ENCODE assay signal across 16 cellular contexts in the genomic region with DNA sequence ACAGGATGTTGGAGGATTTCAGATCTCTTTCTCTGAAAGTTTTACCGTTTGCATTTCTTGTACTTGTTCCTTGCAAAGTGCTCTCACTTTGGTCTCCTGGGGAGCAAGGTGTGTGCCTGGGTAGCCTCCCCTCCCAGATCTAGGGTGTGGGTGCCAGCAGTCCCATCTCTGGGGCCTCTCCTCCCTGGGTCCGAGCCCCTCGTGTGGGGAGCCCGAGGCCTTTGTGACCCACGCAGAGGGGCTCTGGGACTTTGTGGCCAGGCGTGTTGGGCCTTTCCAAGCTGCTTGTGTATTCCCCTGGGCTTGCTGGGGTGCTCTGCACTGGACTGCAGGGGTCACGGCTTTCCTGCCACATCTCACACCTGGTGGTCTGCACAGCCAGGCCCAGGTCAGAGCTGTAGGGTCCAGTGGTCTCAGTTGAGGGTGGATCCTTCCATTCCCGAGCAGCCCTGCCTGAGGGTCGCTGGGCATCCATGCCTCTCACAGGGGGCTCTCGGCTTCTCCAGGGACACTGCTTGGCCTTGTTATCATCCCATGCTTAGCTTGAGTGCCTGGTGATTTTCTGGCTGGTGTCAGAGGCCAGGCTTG.
"Had no signal": no experiment of that assay in that cellular context is flagged by ENCODE, and none has a peak within 500 bp of the region (broad histone marks: within the 10 kb centered on the region; RNA-seq: fewer than 3 reads in every experiment).

No MANE protein-coding gene starts in this region.

- H3K9me3 Mint-ChIP-seq: activated CD4-positive, alpha-beta T cell treated with anti-CD3 and anti-CD28 coated beads, Interleukin-2, amount 10 ng/mL, durations not matched to agents 24 days and 14 days; activated T-cell treated with anti-CD3 and anti-CD28 coated beads, Interleukin-2, amount 50 U/mL, for 72 hours; natural killer cell treated with Interleukin-12 subunit alpha and Interleukin-12 subunit beta and Interleukin-15 and Interleukin-18, amount 100 ng/mL, for 72 hours; T-helper 1 cell treated with Interleukin-12 subunit alpha and Interleukin-12 subunit beta and Interleukin-4 antibody, amounts not matched to agents 30 μg/mL and 1 μg/mL, for 36 hours; type B pancreatic cell; WTC11 had no signal

- H3K27me3 Mint-ChIP-seq: activated CD4-positive, alpha-beta T cell treated with anti-CD3 and anti-CD28 coated beads, Interleukin-2, amount 10 ng/mL, durations not matched to agents 24 days and 14 days; type B pancreatic cell had no signal

- H3K4me3 ChIP-seq: adrenal gland, ovary, smooth muscle cell had no signal

- H3K4me3 Mint-ChIP-seq: activated CD4-positive, alpha-beta T cell treated with anti-CD3 and anti-CD28 coated beads, Interleukin-2, amount 10 ng/mL, durations not matched to agents 24 days and 14 days; activated T-cell treated with anti-CD3 and anti-CD28 coated beads, Interleukin-2, amount 50 U/mL, for 72 hours; memory B cell; natural killer cell treated with Interleukin-12 subunit alpha and Interleukin-12 subunit beta and Interleukin-15 and Interleukin-18, amount 100 ng/mL, for 72 hours; stimulated activated naive B cell treated with anti-CD40 and anti-IgM and Interleukin-4, amounts not matched to agents 10 μg/mL and 1 μg/mL and 100 μg/mL, for 72 hours; T-helper 1 cell treated with Interleukin-12 subunit alpha and Interleukin-12 subunit beta and Interleukin-4 antibody, amounts not matched to agents 30 μg/mL and 1 μg/mL, for 36 hours; type B pancreatic cell; WTC11 had no signal

- H3K36me3 ChIP-seq: adrenal gland, ovary had no signal

- DNase-seq: activated CD4-positive, alpha-beta T cell treated with anti-CD3 and anti-CD28 coated beads, Interleukin-2, amount 10 ng/mL, durations not matched to agents 24 days and 14 days; activated naive CD4-positive, alpha-beta T cell; activated T-cell treated with anti-CD3 and anti-CD28 coated beads, Interleukin-2, amount 50 U/mL, for 72 hours; caudate nucleus; hypothalamus; SHP77; stimulated activated naive B cell treated with anti-CD40 and anti-IgM and Interleukin-4, amounts not matched to agents 10 μg/mL and 1 μg/mL and 100 μg/mL, for 72 hours; substantia nigra had no signal

- H3K36me3 Mint-ChIP-seq: memory B cell; natural killer cell treated with Interleukin-12 subunit alpha and Interleukin-12 subunit beta and Interleukin-15 and Interleukin-18, amount 100 ng/mL, for 72 hours; stimulated activated naive B cell treated with anti-CD40 and anti-IgM and Interleukin-4, amounts not matched to agents 10 μg/mL and 1 μg/mL and 100 μg/mL, for 72 hours; type B pancreatic cell had no signal

- H3K4me1 Mint-ChIP-seq: activated CD4-positive, alpha-beta T cell treated with anti-CD3 and anti-CD28 coated beads, Interleukin-2, amount 10 ng/mL, durations not matched to agents 24 days and 14 days; memory B cell; stimulated activated naive B cell treated with anti-CD40 and anti-IgM and Interleukin-4, amounts not matched to agents 10 μg/mL and 1 μg/mL and 100 μg/mL, for 72 hours; WTC11 had no signal

- H3K4me2 ChIP-seq: smooth muscle cell had no signal

- H3K4me1 ChIP-seq: adrenal gland had no signal

- H3K27me3 ChIP-seq: adrenal gland, ovary had no signal

- H3K27ac ChIP-seq: adrenal gland, ovary had no signal

- H3K9me3 ChIP-seq: adrenal gland, ovary had no signal

- ATAC-seq: activated T-cell treated with anti-CD3 and anti-CD28 coated beads, Interleukin-2, amount 50 U/mL, for 72 hours; natural killer cell treated with Interleukin-12 subunit alpha and Interleukin-12 subunit beta and Interleukin-15 and Interleukin-18, amount 100 ng/mL, for 72 hours; stimulated activated naive B cell treated with anti-CD40 and anti-IgM and Interleukin-4, amounts not matched to agents 10 μg/mL and 1 μg/mL and 100 μg/mL, for 72 hours; WTC11 had no signal

- H3K27ac Mint-ChIP-seq: activated CD4-positive, alpha-beta T cell treated with anti-CD3 and anti-CD28 coated beads, Interleukin-2, amount 10 ng/mL, durations not matched to agents 24 days and 14 days; activated T-cell treated with anti-CD3 and anti-CD28 coated beads, Interleukin-2, amount 50 U/mL, for 72 hours; memory B cell; natural killer cell treated with Interleukin-12 subunit alpha and Interleukin-12 subunit beta and Interleukin-15 and Interleukin-18, amount 100 ng/mL, for 72 hours; stimulated activated naive B cell treated with anti-CD40 and anti-IgM and Interleukin-4, amounts not matched to agents 10 μg/mL and 1 μg/mL and 100 μg/mL, for 72 hours; T-helper 1 cell treated with Interleukin-12 subunit alpha and Interleukin-12 subunit beta and Interleukin-4 antibody, amounts not matched to agents 30 μg/mL and 1 μg/mL, for 36 hours; type B pancreatic cell; WTC11 had no signal
